1 cellular context compared by ENCODE assay signal in genomic region chr1:21337010-21337437, GRCh38.
TF ChIP-seq lines count a peak whose summit lies in the region.

No MANE protein-coding gene starts in this region.

TF ChIP-seq in GM12878, 131 proteins besides CTCF, POLR2A, EP300 and RAD21 (continued from another document):
- TF ChIP-seq E4F1 (IDR thresholded peaks at IDR 0.05; ENCODE audit: borderline replicate concordance, partially characterized antibody), result no peak
- TF ChIP-seq SMAD1 (IDR thresholded peaks at IDR 0.05; ENCODE audit: low read depth, partially characterized antibody), result no peak
- TF ChIP-seq HDAC6 (IDR thresholded peaks at IDR 0.05; ENCODE audit: unreplicated experiment), result no peak
- TF ChIP-seq CEBPB (IDR thresholded peaks at IDR 0.05; ENCODE audit: borderline replicate concordance in 1 of 2, low read depth in 2 of 2, low read length in 2 of 2), result no peak
- no peak for TF ChIP-seq FOXM1 (IDR thresholded peaks at IDR 0.05; ENCODE audit: low read depth, low read length)
- no peak for TF ChIP-seq USF2 (IDR thresholded peaks at IDR 0.05; ENCODE audit: borderline replicate concordance, low read depth, low read length)
- no peak for TF ChIP-seq SMAD5 (IDR thresholded peaks at IDR 0.05; ENCODE audit: low read depth)
- no peak for TF ChIP-seq USF1 (IDR thresholded peaks at IDR 0.05; ENCODE audit: borderline replicate concordance, extremely low read length, insufficient read depth, low read depth, low read length)
